Comparison of ENCODE assay signal across 1 cellular context in the genomic region with DNA sequence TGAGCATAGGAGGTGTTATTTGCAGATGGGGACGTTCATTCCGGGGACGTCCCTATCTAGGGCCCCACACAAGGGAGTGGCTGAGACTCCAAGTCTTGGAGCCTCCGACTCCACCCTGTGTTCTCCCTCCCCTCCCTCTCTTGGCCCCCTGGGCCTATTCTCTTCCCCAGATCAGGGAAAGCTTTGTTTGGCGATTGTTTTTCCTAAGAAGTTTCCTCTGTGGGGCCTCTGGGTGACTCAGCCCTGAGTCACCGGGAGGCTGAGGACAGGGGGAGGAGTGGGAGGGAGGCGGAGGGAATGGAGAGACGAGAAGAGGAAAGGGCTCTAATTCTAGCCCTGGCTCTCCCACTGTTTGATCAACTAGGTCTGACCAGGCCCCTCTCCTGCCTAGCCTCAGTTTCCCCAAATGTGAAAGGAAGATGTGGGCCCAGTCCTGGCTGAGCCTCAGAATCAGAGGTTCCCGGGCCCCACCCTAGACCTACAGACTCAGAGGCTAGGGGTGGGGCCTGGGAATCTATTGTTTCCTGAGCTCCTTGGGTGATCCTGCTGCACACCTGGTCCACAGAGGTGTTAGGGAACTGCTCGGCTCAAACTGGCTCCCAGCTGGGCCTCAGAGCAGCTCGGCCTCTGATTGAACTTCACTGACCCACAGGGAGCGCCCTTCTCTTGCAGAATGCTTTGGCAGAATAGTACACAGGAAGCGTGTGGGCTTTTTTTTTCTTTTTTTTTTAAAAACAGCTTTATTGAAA.
A peak's percentile ranks its signal among the peaks of the same experiment; 100 is the strongest.
TF ChIP-seq lines count a peak whose summit lies in the region.

No MANE protein-coding gene starts in this region.

TF ChIP-seq in HepG2, 621 proteins besides CTCF, POLR2A, EP300 and RAD21 (continued from another document and continues in another):
- TF ChIP-seq, protein P1, sequence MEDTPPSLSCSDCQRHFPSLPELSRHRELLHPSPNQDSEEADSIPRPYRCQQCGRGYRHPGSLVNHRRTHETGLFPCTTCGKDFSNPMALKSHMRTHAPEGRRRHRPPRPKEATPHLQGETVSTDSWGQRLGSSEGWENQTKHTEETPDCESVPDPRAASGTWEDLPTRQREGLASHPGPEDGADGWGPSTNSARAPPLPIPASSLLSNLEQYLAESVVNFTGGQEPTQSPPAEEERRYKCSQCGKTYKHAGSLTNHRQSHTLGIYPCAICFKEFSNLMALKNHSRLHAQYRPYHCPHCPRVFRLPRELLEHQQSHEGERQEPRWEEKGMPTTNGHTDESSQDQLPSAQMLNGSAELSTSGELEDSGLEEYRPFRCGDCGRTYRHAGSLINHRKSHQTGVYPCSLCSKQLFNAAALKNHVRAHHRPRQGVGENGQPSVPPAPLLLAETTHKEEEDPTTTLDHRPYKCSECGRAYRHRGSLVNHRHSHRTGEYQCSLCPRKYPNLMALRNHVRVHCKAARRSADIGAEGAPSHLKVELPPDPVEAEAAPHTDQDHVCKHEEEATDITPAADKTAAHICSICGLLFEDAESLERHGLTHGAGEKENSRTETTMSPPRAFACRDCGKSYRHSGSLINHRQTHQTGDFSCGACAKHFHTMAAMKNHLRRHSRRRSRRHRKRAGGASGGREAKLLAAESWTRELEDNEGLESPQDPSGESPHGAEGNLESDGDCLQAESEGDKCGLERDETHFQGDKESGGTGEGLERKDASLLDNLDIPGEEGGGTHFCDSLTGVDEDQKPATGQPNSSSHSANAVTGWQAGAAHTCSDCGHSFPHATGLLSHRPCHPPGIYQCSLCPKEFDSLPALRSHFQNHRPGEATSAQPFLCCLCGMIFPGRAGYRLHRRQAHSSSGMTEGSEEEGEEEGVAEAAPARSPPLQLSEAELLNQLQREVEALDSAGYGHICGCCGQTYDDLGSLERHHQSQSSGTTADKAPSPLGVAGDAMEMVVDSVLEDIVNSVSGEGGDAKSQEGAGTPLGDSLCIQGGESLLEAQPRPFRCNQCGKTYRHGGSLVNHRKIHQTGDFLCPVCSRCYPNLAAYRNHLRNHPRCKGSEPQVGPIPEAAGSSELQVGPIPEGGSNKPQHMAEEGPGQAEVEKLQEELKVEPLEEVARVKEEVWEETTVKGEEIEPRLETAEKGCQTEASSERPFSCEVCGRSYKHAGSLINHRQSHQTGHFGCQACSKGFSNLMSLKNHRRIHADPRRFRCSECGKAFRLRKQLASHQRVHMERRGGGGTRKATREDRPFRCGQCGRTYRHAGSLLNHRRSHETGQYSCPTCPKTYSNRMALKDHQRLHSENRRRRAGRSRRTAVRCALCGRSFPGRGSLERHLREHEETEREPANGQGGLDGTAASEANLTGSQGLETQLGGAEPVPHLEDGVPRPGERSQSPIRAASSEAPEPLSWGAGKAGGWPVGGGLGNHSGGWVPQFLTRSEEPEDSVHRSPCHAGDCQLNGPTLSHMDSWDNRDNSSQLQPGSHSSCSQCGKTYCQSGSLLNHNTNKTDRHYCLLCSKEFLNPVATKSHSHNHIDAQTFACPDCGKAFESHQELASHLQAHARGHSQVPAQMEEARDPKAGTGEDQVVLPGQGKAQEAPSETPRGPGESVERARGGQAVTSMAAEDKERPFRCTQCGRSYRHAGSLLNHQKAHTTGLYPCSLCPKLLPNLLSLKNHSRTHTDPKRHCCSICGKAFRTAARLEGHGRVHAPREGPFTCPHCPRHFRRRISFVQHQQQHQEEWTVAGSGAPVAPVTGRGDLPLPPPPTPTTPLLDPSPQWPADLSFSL (CRISPR knock-in tag; IDR thresholded peaks at IDR 0.05): no peak
- TF ChIP-seq ZFP62 (CRISPR knock-in tag; IDR thresholded peaks at IDR 0.05): no peak
- no peak for TF ChIP-seq ZNF563 (CRISPR knock-in tag; IDR thresholded peaks at IDR 0.05)
- no peak for TF ChIP-seq SRSF9 (IDR thresholded peaks at IDR 0.05; ENCODE audit: borderline replicate concordance, insufficient read depth, low read depth, low read length, poor library complexity, severe bottlenecking)
- TF ChIP-seq KAT8 (CRISPR knock-in tag; IDR thresholded peaks at IDR 0.05): no peak; the same call in 1 of the 2 replicates
- TF ChIP-seq ZNF432 (CRISPR knock-in tag; IDR thresholded peaks at IDR 0.05; ENCODE audit: borderline replicate concordance): no peak
- no peak for TF ChIP-seq ZNF546 (CRISPR knock-in tag; conservative IDR thresholded peaks at IDR 0.05)
- no peak for TF ChIP-seq TAF15 (IDR thresholded peaks at IDR 0.05; ENCODE audit: low read depth, low read length, poor library complexity, severe bottlenecking)
- TF ChIP-seq ZNF124 (CRISPR knock-in tag; IDR thresholded peaks at IDR 0.05): peak; percentile 89; the same call in 1 of the 2 replicates
- TF ChIP-seq, protein P2, sequence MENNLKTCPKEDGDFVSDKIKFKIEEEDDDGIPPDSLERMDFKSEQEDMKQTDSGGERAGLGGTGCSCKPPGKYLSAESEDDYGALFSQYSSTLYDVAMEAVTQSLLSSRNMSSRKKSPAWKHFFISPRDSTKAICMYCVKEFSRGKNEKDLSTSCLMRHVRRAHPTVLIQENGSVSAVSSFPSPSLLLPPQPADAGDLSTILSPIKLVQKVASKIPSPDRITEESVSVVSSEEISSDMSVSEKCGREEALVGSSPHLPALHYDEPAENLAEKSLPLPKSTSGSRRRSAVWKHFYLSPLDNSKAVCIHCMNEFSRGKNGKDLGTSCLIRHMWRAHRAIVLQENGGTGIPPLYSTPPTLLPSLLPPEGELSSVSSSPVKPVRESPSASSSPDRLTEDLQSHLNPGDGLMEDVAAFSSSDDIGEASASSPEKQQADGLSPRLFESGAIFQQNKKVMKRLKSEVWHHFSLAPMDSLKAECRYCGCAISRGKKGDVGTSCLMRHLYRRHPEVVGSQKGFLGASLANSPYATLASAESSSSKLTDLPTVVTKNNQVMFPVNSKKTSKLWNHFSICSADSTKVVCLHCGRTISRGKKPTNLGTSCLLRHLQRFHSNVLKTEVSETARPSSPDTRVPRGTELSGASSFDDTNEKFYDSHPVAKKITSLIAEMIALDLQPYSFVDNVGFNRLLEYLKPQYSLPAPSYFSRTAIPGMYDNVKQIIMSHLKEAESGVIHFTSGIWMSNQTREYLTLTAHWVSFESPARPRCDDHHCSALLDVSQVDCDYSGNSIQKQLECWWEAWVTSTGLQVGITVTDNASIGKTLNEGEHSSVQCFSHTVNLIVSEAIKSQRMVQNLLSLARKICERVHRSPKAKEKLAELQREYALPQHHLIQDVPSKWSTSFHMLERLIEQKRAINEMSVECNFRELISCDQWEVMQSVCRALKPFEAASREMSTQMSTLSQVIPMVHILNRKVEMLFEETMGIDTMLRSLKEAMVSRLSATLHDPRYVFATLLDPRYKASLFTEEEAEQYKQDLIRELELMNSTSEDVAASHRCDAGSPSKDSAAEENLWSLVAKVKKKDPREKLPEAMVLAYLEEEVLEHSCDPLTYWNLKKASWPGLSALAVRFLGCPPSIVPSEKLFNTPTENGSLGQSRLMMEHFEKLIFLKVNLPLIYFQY (CRISPR knock-in tag; IDR thresholded peaks at IDR 0.05; ENCODE audit: borderline replicate concordance): no peak; the same call in 1 of the 2 replicates
- peak; percentile 27 for TF ChIP-seq ZNF501 (CRISPR knock-in tag; IDR thresholded peaks at IDR 0.05)
- no peak for TF ChIP-seq ZSCAN12 (CRISPR knock-in tag; IDR thresholded peaks at IDR 0.05)
- no peak for TF ChIP-seq ZNF678 (CRISPR knock-in tag; IDR thresholded peaks at IDR 0.05)
- TF ChIP-seq SATB2 (CRISPR knock-in tag; IDR thresholded peaks at IDR 0.05): no peak
- no peak for TF ChIP-seq ZNF570 (CRISPR knock-in tag; IDR thresholded peaks at IDR 0.05; ENCODE audit: borderline replicate concordance)
- peak; percentile 23; the same call in 1 of the 2 replicates for TF ChIP-seq POLR2G (IDR thresholded peaks at IDR 0.05; ENCODE audit: low read depth, low read length)
- TF ChIP-seq GTF3A (CRISPR knock-in tag; conservative IDR thresholded peaks at IDR 0.05): no peak
- TF ChIP-seq, protein P3, sequence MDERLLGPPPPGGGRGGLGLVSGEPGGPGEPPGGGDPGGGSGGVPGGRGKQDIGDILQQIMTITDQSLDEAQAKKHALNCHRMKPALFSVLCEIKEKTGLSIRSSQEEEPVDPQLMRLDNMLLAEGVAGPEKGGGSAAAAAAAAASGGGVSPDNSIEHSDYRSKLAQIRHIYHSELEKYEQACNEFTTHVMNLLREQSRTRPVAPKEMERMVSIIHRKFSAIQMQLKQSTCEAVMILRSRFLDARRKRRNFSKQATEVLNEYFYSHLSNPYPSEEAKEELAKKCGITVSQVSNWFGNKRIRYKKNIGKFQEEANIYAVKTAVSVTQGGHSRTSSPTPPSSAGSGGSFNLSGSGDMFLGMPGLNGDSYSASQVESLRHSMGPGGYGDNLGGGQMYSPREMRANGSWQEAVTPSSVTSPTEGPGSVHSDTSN (CRISPR knock-in tag; IDR thresholded peaks at IDR 0.05): no peak; the same call in 1 of the 2 replicates
- TF ChIP-seq JUND (CRISPR knock-in tag; IDR thresholded peaks at IDR 0.05): peak; percentile 97
- TF ChIP-seq U2AF2 (IDR thresholded peaks at IDR 0.05; ENCODE audit: low read depth, low read length): no peak
- peak; percentile 60 for TF ChIP-seq RARA (CRISPR knock-in tag; IDR thresholded peaks at IDR 0.05)
- TF ChIP-seq, protein P4, sequence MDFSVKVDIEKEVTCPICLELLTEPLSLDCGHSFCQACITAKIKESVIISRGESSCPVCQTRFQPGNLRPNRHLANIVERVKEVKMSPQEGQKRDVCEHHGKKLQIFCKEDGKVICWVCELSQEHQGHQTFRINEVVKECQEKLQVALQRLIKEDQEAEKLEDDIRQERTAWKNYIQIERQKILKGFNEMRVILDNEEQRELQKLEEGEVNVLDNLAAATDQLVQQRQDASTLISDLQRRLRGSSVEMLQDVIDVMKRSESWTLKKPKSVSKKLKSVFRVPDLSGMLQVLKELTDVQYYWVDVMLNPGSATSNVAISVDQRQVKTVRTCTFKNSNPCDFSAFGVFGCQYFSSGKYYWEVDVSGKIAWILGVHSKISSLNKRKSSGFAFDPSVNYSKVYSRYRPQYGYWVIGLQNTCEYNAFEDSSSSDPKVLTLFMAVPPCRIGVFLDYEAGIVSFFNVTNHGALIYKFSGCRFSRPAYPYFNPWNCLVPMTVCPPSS (IDR thresholded peaks at IDR 0.05): no peak
- TF ChIP-seq GLI4 (CRISPR knock-in tag; IDR thresholded peaks at IDR 0.05; ENCODE audit: borderline replicate concordance): no peak
- TF ChIP-seq ZNF530 (CRISPR knock-in tag; IDR thresholded peaks at IDR 0.05; ENCODE audit: low read depth): no peak
- TF ChIP-seq, protein P5, sequence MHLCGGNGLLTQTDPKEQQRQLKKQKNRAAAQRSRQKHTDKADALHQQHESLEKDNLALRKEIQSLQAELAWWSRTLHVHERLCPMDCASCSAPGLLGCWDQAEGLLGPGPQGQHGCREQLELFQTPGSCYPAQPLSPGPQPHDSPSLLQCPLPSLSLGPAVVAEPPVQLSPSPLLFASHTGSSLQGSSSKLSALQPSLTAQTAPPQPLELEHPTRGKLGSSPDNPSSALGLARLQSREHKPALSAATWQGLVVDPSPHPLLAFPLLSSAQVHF (CRISPR knock-in tag; IDR thresholded peaks at IDR 0.05): no peak
- no peak for TF ChIP-seq ZNF839 (CRISPR knock-in tag; IDR thresholded peaks at IDR 0.05; ENCODE audit: borderline replicate concordance)
- TF ChIP-seq ZSCAN29 (CRISPR knock-in tag; conservative IDR thresholded peaks at IDR 0.05): no peak
- no peak for TF ChIP-seq MIER3 (CRISPR knock-in tag; IDR thresholded peaks at IDR 0.05; ENCODE audit: borderline replicate concordance)
- TF ChIP-seq NFYB (CRISPR knock-in tag; IDR thresholded peaks at IDR 0.05): no peak
- TF ChIP-seq HMG20A (CRISPR knock-in tag; IDR thresholded peaks at IDR 0.05; ENCODE audit: borderline replicate concordance): no peak; the same call in 1 of the 2 replicates
- TF ChIP-seq ZNF569 (CRISPR knock-in tag; IDR thresholded peaks at IDR 0.05; ENCODE audit: borderline replicate concordance): no peak
- TF ChIP-seq SP140L (CRISPR knock-in tag; IDR thresholded peaks at IDR 0.05; ENCODE audit: borderline replicate concordance): no peak
- no peak for TF ChIP-seq TBL1XR1 (IDR thresholded peaks at IDR 0.05; ENCODE audit: borderline replicate concordance, low read length, partially characterized antibody)
- TF ChIP-seq EHMT2 (IDR thresholded peaks at IDR 0.05; ENCODE audit: borderline replicate concordance, low read depth, low read length): no peak
- TF ChIP-seq ZNF841 (CRISPR knock-in tag; IDR thresholded peaks at IDR 0.05; ENCODE audit: borderline replicate concordance): no peak
- TF ChIP-seq, protein P6, sequence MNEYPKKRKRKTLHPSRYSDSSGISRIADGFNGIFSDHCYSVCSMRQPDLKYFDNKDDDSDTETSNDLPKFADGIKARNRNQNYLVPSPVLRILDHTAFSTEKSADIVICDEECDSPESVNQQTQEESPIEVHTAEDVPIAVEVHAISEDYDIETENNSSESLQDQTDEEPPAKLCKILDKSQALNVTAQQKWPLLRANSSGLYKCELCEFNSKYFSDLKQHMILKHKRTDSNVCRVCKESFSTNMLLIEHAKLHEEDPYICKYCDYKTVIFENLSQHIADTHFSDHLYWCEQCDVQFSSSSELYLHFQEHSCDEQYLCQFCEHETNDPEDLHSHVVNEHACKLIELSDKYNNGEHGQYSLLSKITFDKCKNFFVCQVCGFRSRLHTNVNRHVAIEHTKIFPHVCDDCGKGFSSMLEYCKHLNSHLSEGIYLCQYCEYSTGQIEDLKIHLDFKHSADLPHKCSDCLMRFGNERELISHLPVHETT (CRISPR knock-in tag; conservative IDR thresholded peaks at IDR 0.05): no peak
- TF ChIP-seq ZNF772 (CRISPR knock-in tag; IDR thresholded peaks at IDR 0.05): 0 out of 2 replicates have a peak, but pooled peaks have one; percentile 49
- TF ChIP-seq FOSL1 (CRISPR knock-in tag; IDR thresholded peaks at IDR 0.05; ENCODE audit: borderline replicate concordance): peak; percentile 96
